ENCODE assay signal across 9 cellular contexts in genomic region chr19:46660008-46660517, GRCh38. TPM values are rescaled to one million over a fixed set of nuclear protein-coding genes. Genes with fewer than 3 reads are reported as not detected.
DNase-seq lines count a peak whose midpoint lies in the region; TF ChIP-seq lines count a peak whose summit lies in the region.
"Had no signal": no experiment of that assay in that cellular context is flagged by ENCODE, and none has a peak within 500 bp of the region (broad histone marks: within the 10 kb centered on the region; RNA-seq: fewer than 3 reads in every experiment).

No MANE protein-coding gene starts in this region.

- peaks cover 4% of the 10 kb centered on the region for H3K36me3 Mint-ChIP-seq in glutamatergic neuron (ENCODE audit: unreplicated experiment)

- H3K9ac ChIP-seq in SU-DHL-6 (ENCODE audit: low read length): peak overlapping the region; percentile 52

- peak overlapping the region; percentile 62 for H3K4me2 ChIP-seq in SU-DHL-6 (ENCODE audit: low read depth, low read length, poor library complexity, severe bottlenecking)

- H3K27me3 ChIP-seq in SU-DHL-6 (ENCODE audit: low read length) (no peaks in the 10 kb centered on the region), sigmoid colon (no peaks in the 10 kb centered on the region)

- H3K9me3 ChIP-seq in SU-DHL-6 (ENCODE audit: insufficient read depth, low read length) (no peaks in the 10 kb centered on the region), sigmoid colon (no peaks in the 10 kb centered on the region)

- no peaks in the 10 kb centered on the region for H4K20me1 ChIP-seq in SU-DHL-6 (ENCODE audit: low read depth, low read length)

- DNase-seq in DMS 273 (lab: John Stamatoyannopoulos, UW; ENCODE audit: unreplicated experiment) (peak; percentile 53), DMS 273 treated with DMSO at 0.1 percent for 48 hours (lab: John Stamatoyannopoulos, UW) (no peak), glutamatergic neuron (peak; percentile 48), sigmoid colon (peak; percentile 74), NOMO-1 treated with dmso at 0.1 percent for 144 hours (lab: John Stamatoyannopoulos, UW; ENCODE audit: unreplicated experiment) (no peak), OCI-M1 (lab: John Stamatoyannopoulos, UW) (no peak), GM19238 (ENCODE audit: insufficient read length, low spot score) (no peak)

- no peaks in the 10 kb centered on the region for H3K79me2 ChIP-seq in SU-DHL-6 (ENCODE audit: insufficient read depth, low read length)

- 4 to 7% methylated on average over 14 of the region's 14 CpGs for WGBS in sigmoid colon, 2 donors

- H2AFZ ChIP-seq in SU-DHL-6 (ENCODE audit: low read depth, low read length, severe bottlenecking): peak overlapping the region; percentile 84

- H3K4me1 Mint-ChIP-seq in glutamatergic neuron (ENCODE audit: low read depth, unreplicated experiment): peaks cover 5% of the 10 kb centered on the region

- no peak for TF ChIP-seq POLR2A in sigmoid colon (IDR thresholded peaks at IDR 0.05)

- TF ChIP-seq CTCF in SU-DHL-6 (IDR thresholded peaks at IDR 0.05; ENCODE audit: insufficient read depth, low read length, poor library complexity, severe bottlenecking) (no peak), glutamatergic neuron (IDR thresholded peaks at IDR 0.05; ENCODE audit: partially characterized antibody, unreplicated experiment) (no peak), sigmoid colon (IDR thresholded peaks at IDR 0.05) (peak in 1 of 4 experiments; percentile 26)

- no peak for TF ChIP-seq EP300 in sigmoid colon (IDR thresholded peaks at IDR 0.05)

- intact Hi-C loops in sigmoid colon (cut with DNase I): no loop called here

- no peak overlapping the region for H3K27ac ChIP-seq in SU-DHL-6 (ENCODE audit: low read depth, low read length)
- peak overlapping the region; percentile 93 to 99 (median 98) for H3K27ac ChIP-seq in sigmoid colon
- H3K27ac ChIP-seq: 22Rv1 had no signal

- H3K36me3 ChIP-seq in SU-DHL-6 (ENCODE audit: low read length) (no peaks in the 10 kb centered on the region), sigmoid colon (peaks cover 0 to 5% (median 0%) of the 10 kb centered on the region in 4 donors)

- peaks cover 0 to 48% (median 38%) of the 10 kb centered on the region in 4 donors for H3K4me1 ChIP-seq in sigmoid colon

- H3K4me3 ChIP-seq in SU-DHL-6 (ENCODE audit: insufficient read depth, low read length, poor library complexity, severe bottlenecking) (peak overlapping the region; percentile 53), sigmoid colon (peak overlapping the region; percentile 83 to 93 (median 88))

- peaks cover 4% of the 10 kb centered on the region for H3F3A ChIP-seq in SU-DHL-6 (ENCODE audit: insufficient read depth)

- H3K9me2 ChIP-seq in SU-DHL-6 (replicated peaks; ENCODE audit: insufficient read depth, low read length): no peaks in the 10 kb centered on the region

- H3K9me3 Mint-ChIP-seq in glutamatergic neuron (ENCODE audit: unreplicated experiment): peaks cover 2% of the 10 kb centered on the region

- peak overlapping the region; percentile 75 for H3K27ac Mint-ChIP-seq in glutamatergic neuron (ENCODE audit: unreplicated experiment)

- H3K4me3 Mint-ChIP-seq in glutamatergic neuron (ENCODE audit: unreplicated experiment): peak overlapping the region; percentile 99

- no peaks in the 10 kb centered on the region for H3K27me3 Mint-ChIP-seq in glutamatergic neuron (ENCODE audit: unreplicated experiment)

RNA-seq across cellular contexts. Expression of gene DACT3, which starts 0.9 kb away (rescaled TPM):
- total RNA-seq in glutamatergic neuron (ENCODE audit: unreplicated experiment) (55.1 TPM), sigmoid colon (10 to 100 TPM; 23.7 to 87.2 (median 48.6) TPM)
- polyA plus RNA-seq in sigmoid colon: 1 to 10 TPM in 2 of 3 donors, under 1 TPM in 1; 0.46 to 2.9 (median 1.8) TPM

RNA-seq across cellular contexts. Expression of gene GNG8, which starts 24.1 kb away (rescaled TPM):
- total RNA-seq in glutamatergic neuron (ENCODE audit: unreplicated experiment): 54.6 TPM
- total RNA-seq in sigmoid colon: not detected
- not detected for polyA plus RNA-seq in sigmoid colon

RNA-seq across cellular contexts. Expression of gene PTGIR, which starts 35.2 kb away (rescaled TPM):
- total RNA-seq in glutamatergic neuron (ENCODE audit: unreplicated experiment): 0.27 TPM
- 1 to 10 TPM; 2.0 to 5.8 (median 3.5) TPM for total RNA-seq in sigmoid colon
- polyA plus RNA-seq in sigmoid colon: 1 to 10 TPM in 1 of 3 donors, under 1 TPM in 1, not detected in 1; 0.60 to 4.4 TPM

RNA-seq across cellular contexts. Expression of gene PRKD2, which starts 56.9 kb away (rescaled TPM):
- total RNA-seq in glutamatergic neuron (ENCODE audit: unreplicated experiment) (54.7 TPM), sigmoid colon (10 to 100 TPM; 14.7 to 33.8 (median 16.7) TPM)
- 10 to 100 TPM; 18.6 to 51.7 (median 32.6) TPM for polyA plus RNA-seq in sigmoid colon

RNA-seq across cellular contexts. Expression of gene CALM3, which starts 58.9 kb away (rescaled TPM):
- total RNA-seq in glutamatergic neuron (ENCODE audit: unreplicated experiment): 845 TPM
- 100 to 1,000 TPM; 127 to 183 (median 159) TPM for total RNA-seq in sigmoid colon
- 100 to 1,000 TPM; 210 to 375 (median 281) TPM for polyA plus RNA-seq in sigmoid colon

Comparison
In these comparisons a context has a peak if more than half of its experiments do, and no peak if none do; other contexts are left out.
1. DNase-seq: peak in DMS 273 (single experiment), glutamatergic neuron (single experiment) and sigmoid colon (single experiment); none in DMS 273 treated with DMSO at 0.1 percent for 48 hours (single experiment), NOMO-1 treated with dmso at 0.1 percent for 144 hours (single experiment), OCI-M1 (single experiment) and GM19238 (single experiment).
2. RNA of gene GNG8, which starts 24.1 kb away (total RNA-seq): 54.6 TPM in glutamatergic neuron (single experiment); not detected in sigmoid colon; every median in the first group is over 10 times any median in the second.